Comparison of ENCODE assay signal across 8 cellular contexts in genomic region chr4:98996056-98996941, GRCh38. TPM values are rescaled to one million over a fixed set of nuclear protein-coding genes. Genes with fewer than 3 reads are reported as not detected.
DNase-seq lines count a peak whose midpoint lies in the region; ATAC-seq, FAIRE-seq and TF ChIP-seq lines count a peak whose summit lies in the region.

No MANE protein-coding gene starts in this region.

- intact Hi-C loops in pancreas (cut with DNase I), result no loop called here

- POLR2A ChIA-PET in HEK293T (lab: Yijun Ruan, JAX), result interaction anchor here (0.6 to 1.7 kb wide), 3 partner anchors 18 to 68 kb away, joined by 3 to 7 read pairs (median 5); partner anchors contain the start of gene EIF4E

- H3K9me3 ChIP-seq in gastroesophageal sphincter (no peaks in the 10 kb centered on the region), pancreas (no peaks in the 10 kb centered on the region)

- H3K4me1 ChIP-seq in gastroesophageal sphincter, result peaks cover 0 to 28% (median 4%) of the 10 kb centered on the region in 3 donors
- peaks cover 3 to 12% (median 7%) of the 10 kb centered on the region in 3 donors for H3K4me1 ChIP-seq in pancreas

- no peak for TF ChIP-seq EP300 in gastroesophageal sphincter (IDR thresholded peaks at IDR 0.05)

- H3K4me3 ChIP-seq in gastroesophageal sphincter (peak overlapping the region; percentile 87 to 100), pancreas (peak overlapping the region; percentile 82 to 98 (median 90))

- H3K27me3 ChIP-seq in gastroesophageal sphincter, result no peaks in the 10 kb centered on the region
- no peaks in the 10 kb centered on the region for H3K27me3 ChIP-seq in pancreas

- TF ChIP-seq CTCF in gastroesophageal sphincter (IDR thresholded peaks at IDR 0.05), result no peak
- no peak for TF ChIP-seq CTCF in pancreas (IDR thresholded peaks at IDR 0.05)

- FAIRE-seq in pancreas (lab: Jason Lieb, UNC), result no peak

- no peaks in the 10 kb centered on the region for H3K36me3 ChIP-seq in gastroesophageal sphincter
- H3K36me3 ChIP-seq in pancreas, result no peaks in the 10 kb centered on the region

- peak; percentile 4 to 92 (median 79) for DNase-seq in NCI-H1417 (lab: John Stamatoyannopoulos, UW)
- DNase-seq in NCI-H1417 treated with DMSO at 0.1 percent for 48 hours (lab: John Stamatoyannopoulos, UW), result no peak
- peak; percentile 25 for DNase-seq in HEK293T (ENCODE audit: extremely low spot score)
- peak; percentile 9 for DNase-seq in NCI-H1105 (lab: John Stamatoyannopoulos, UW)
- DNase-seq in activated T-cell treated with anti-CD3 and anti-CD28 coated beads, Interleukin-2, amount 50 U/mL, for 48 hours, result peak; percentile 33 to 39
- DNase-seq in pancreas, result peak in 3 of 6 donors; percentile 16 to 78 (median 28)
- no peak for DNase-seq in ecto neural progenitor cell (ENCODE audit: low spot score)

- H3K27ac ChIP-seq in gastroesophageal sphincter (peak overlapping the region; percentile 47 to 93 (median 88)), pancreas (peak overlapping the region; percentile 63 to 92 (median 86))

- no peak for TF ChIP-seq POLR2A in gastroesophageal sphincter (IDR thresholded peaks at IDR 0.05)

- WGBS in gastroesophageal sphincter (ENCODE audit: low coverage in 1 of 2), 2 donors, result 5 to 7% methylated on average over 19 to 20 of the region's 61 CpGs
- WGBS in pancreas, 2 donors, result 2% methylated on average over 50 to 61 of the region's 61 CpGs

- CTCF ChIA-PET in HEK293T (lab: Yijun Ruan, JAX), result interaction anchor here (3.1 kb wide), 1 partner anchor 60 kb away, joined by 19 read pairs; no protein-coding TSS in a partner anchor

- ATAC-seq in gastroesophageal sphincter (no peak), pancreas (no peak)

TF ChIP-seq in HEK293T, 16 proteins besides CTCF, POLR2A, EP300 and RAD21:
- TF ChIP-seq FOXM1 (IDR thresholded peaks at IDR 0.05; ENCODE audit: borderline replicate concordance) (0 out of 2 replicates have a peak, but pooled peaks have one; percentile 10), LEF1 (IDR thresholded peaks at IDR 0.05; ENCODE audit: borderline replicate concordance) (no peak)

RNA-seq across cellular contexts. Expression of gene METAP1, which starts 0.8 kb away (rescaled TPM):
- total RNA-seq in gastroesophageal sphincter (10 to 100 TPM; 37.9 to 87.6 (median 45.9) TPM), pancreas (10 to 100 TPM; 13.7 to 20.8 (median 16.5) TPM)
- 10 to 100 TPM; 11.4 to 18.7 TPM for polyA plus RNA-seq in pancreas

Comparison
In these comparisons a context has a peak if more than half of its experiments do, and no peak if none do; other contexts are left out.
1. DNase-seq: peak in NCI-H1417 (3 of 3), HEK293T (single experiment), NCI-H1105 (single experiment) and activated T-cell treated with anti-CD3 and anti-CD28 coated beads, Interleukin-2, amount 50 U/mL, for 48 hours (2 of 2); none in NCI-H1417 treated with DMSO at 0.1 percent for 48 hours (single experiment) and ecto neural progenitor cell (single experiment).